In genomic region chr15:92638291-92638708, GRCh38 we compare ENCODE assay signal across 8 cellular contexts. TPM values are rescaled to one million over a fixed set of nuclear protein-coding genes. Genes with fewer than 3 reads are reported as not detected.
A peak's percentile ranks its signal among the peaks of the same experiment; 100 is the strongest.
DNase-seq lines count a peak whose midpoint lies in the region; ATAC-seq and TF ChIP-seq lines count a peak whose summit lies in the region.

No MANE protein-coding gene starts in this region.

- peaks cover 2% of the 10 kb centered on the region for H3K27me3 Mint-ChIP-seq in neural progenitor cell (ENCODE audit: insufficient read depth, low read depth)

- in situ Hi-C loops in HAP-1 (cut with MboI; ENCODE audit: low sequenced_read_pairs): no loop called here

- intact Hi-C loops in body of pancreas (cut with DNase I): no loop called here

- H3K36me3 Mint-ChIP-seq in neural progenitor cell: peaks cover 6% of the 10 kb centered on the region

- H3F3A ChIP-seq in neural progenitor cell (ENCODE audit: low read depth): peaks cover 11% of the 10 kb centered on the region

- no peak overlapping the region for H3K4me3 Mint-ChIP-seq in neural progenitor cell

- no peak overlapping the region for H3K9ac ChIP-seq in neural progenitor cell

- peak overlapping the region; percentile 87 to 92 (median 90) for H3K27ac ChIP-seq in body of pancreas
- H3K27ac ChIP-seq in neural progenitor cell: no peak overlapping the region

- DNase-seq in DMS153 treated with DMSO at 0.1 percent for 48 hours (lab: John Stamatoyannopoulos, UW; ENCODE audit: unreplicated experiment) (peak; percentile 73), NCI-H1694 treated with DMSO at 0.1 percent for 48 hours (lab: John Stamatoyannopoulos, UW) (peak; percentile 50), body of pancreas (peak; percentile 72 to 88 (median 84)), neural progenitor cell (ENCODE audit: low spot score) (no peak), NAMALWA (ENCODE audit: low spot score) (no peak), HAP-1 (ENCODE audit: low spot score in 2 of 2) (no peak), LoVo (ENCODE audit: low spot score) (no peak)

- no peak overlapping the region for H3K4me2 ChIP-seq in neural progenitor cell

- H3K36me3 ChIP-seq in body of pancreas (replicated peaks in 1 of 2; ENCODE audit: insufficient read depth in 1 of 2, low read depth in 2 of 2): no peaks in the 10 kb centered on the region
- no peaks in the 10 kb centered on the region for H3K36me3 ChIP-seq in neural progenitor cell
- no peaks in the 10 kb centered on the region for H3K36me3 ChIP-seq in HAP-1 (replicated peaks)

- H3K79me2 ChIP-seq in neural progenitor cell (ENCODE audit: low read depth): peaks cover 75% of the 10 kb centered on the region

- H4K20me1 ChIP-seq in neural progenitor cell (ENCODE audit: low read depth): no peaks in the 10 kb centered on the region

- H3K27ac Mint-ChIP-seq in neural progenitor cell: peak overlapping the region; percentile 72

- TF ChIP-seq POLR2A in body of pancreas (IDR thresholded peaks at IDR 0.05): no peak

- H3K4me1 Mint-ChIP-seq in neural progenitor cell: peaks cover 19% of the 10 kb centered on the region

- no peak overlapping the region for H2AFZ ChIP-seq in neural progenitor cell (replicated peaks)

- H3K4me1 ChIP-seq in body of pancreas (peaks cover 77% of the 10 kb centered on the region), neural progenitor cell (peaks cover 21% of the 10 kb centered on the region), HAP-1 (peaks cover 53% of the 10 kb centered on the region)

- 17 to 28% methylated on average over 9 of the region's 9 CpGs for WGBS in body of pancreas, 2 donors

- TF ChIP-seq CTCF in body of pancreas (IDR thresholded peaks at IDR 0.05): no peak
- no peak for TF ChIP-seq CTCF in neural progenitor cell (IDR thresholded peaks at IDR 0.05)

- peaks cover 18% of the 10 kb centered on the region for H3K9me3 Mint-ChIP-seq in neural progenitor cell

- no peaks in the 10 kb centered on the region for H3K9me3 ChIP-seq in body of pancreas
- H3K9me3 ChIP-seq in neural progenitor cell (ENCODE audit: low read depth): no peaks in the 10 kb centered on the region
- no peaks in the 10 kb centered on the region for H3K9me3 ChIP-seq in HAP-1

- ATAC-seq in body of pancreas (peak; percentile 78), HG03520 (IDR thresholded peaks at IDR 0.05; ENCODE audit: unreplicated experiment) (no peak)

- H3K27me3 ChIP-seq in body of pancreas (no peaks in the 10 kb centered on the region), neural progenitor cell (no peaks in the 10 kb centered on the region), HAP-1 (ENCODE audit: low read depth) (no peaks in the 10 kb centered on the region)

- H3K4me3 ChIP-seq in body of pancreas (no peak overlapping the region), neural progenitor cell (no peak overlapping the region), HAP-1 (no peak overlapping the region)

RNA-seq across cellular contexts. Expression of gene FAM174B, which starts 17.3 kb away (rescaled TPM):
- total RNA-seq in body of pancreas (10 to 100 TPM; 51.4 to 59.9 TPM), neural progenitor cell (ENCODE audit: low replicate concordance) (8.6 and 10.1 TPM in 2 replicates)

Comparison
In these comparisons a context has a peak if more than half of its experiments do, and no peak if none do; other contexts are left out.
1. DNase-seq: peak in DMS153 treated with DMSO at 0.1 percent for 48 hours (single experiment), NCI-H1694 treated with DMSO at 0.1 percent for 48 hours (single experiment) and body of pancreas (4 of 4); none in neural progenitor cell (single experiment), NAMALWA (single experiment), HAP-1 (0 of 2) and LoVo (single experiment).